In the genomic region with DNA sequence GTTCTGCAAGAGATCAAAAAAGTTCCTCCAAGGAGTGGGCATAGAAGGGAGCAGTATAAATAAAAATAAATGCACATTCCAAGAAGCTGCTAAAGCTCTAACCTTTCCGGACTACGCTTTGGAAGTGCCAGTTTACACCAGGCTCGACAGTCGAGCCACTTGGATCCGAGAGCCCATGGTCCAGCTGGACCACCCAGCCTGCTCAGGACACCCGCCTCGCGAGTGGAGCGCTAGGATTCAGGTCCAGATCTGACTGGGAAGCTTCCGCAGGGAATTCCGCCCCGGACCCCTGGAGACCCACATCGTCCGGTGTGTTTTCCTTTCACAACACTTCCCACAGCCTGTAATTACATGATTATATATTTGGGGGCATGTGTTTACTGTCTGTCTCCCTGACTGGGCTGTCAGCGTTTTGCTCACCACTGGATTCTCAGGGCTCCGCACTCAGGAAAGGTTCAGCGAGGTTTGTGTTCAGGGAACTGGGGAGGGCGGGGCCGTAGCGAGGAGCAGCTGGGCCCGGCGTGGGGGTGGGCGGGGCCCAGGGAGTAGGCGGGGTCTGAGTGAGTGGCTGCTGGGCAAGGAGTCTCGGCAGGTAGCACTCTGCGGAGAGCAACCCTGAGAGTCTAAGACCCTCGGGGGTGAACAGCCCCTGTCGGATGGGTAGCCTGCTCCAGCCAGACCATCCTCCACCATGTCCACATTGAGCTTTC, we compare ENCODE assay signal across 8 cellular contexts. TPM values are rescaled to one million over a fixed set of nuclear protein-coding genes. Genes with fewer than 3 reads are reported as not detected.
A peak's percentile ranks its signal among the peaks of the same experiment; 100 is the strongest.
DNase-seq lines count a peak whose midpoint lies in the region; ATAC-seq, FAIRE-seq and TF ChIP-seq lines count a peak whose summit lies in the region.

No MANE protein-coding gene starts in this region.

- no peaks in the 10 kb centered on the region for H3K36me3 ChIP-seq in ovary
- H3K36me3 ChIP-seq in thoracic aorta = no peaks in the 10 kb centered on the region

- no peaks in the 10 kb centered on the region for H3K4me1 ChIP-seq in ovary (ENCODE audit: insufficient read depth)
- peaks cover 0 to 5% of the 10 kb centered on the region in 2 donors for H3K4me1 ChIP-seq in thoracic aorta (ENCODE audit: control insufficient read depth in 1 of 2, low read depth in 2 of 2)

- no peak for TF ChIP-seq CTCF in ovary (IDR thresholded peaks at IDR 0.05)
- no peak for TF ChIP-seq CTCF in thoracic aorta (IDR thresholded peaks at IDR 0.05)

- no peak overlapping the region for H3K27ac ChIP-seq in ovary
- H3K27ac ChIP-seq in thoracic aorta = no peak overlapping the region

- intact Hi-C loops in ovary (cut with DNase I) = no loop called here

- H3K9me3 ChIP-seq in ovary = no peaks in the 10 kb centered on the region
- H3K9me3 ChIP-seq in thoracic aorta = no peaks in the 10 kb centered on the region

- peak overlapping the region; percentile 33 for H3K4me3 ChIP-seq in ovary
- peak overlapping the region; percentile 79 for H3K4me3 ChIP-seq in thoracic aorta

- FAIRE-seq in RCC 7860 (lab: Jason Lieb, UNC) = no peak

- no peak for TF ChIP-seq POLR2A in ovary (IDR thresholded peaks at IDR 0.05)

- WGBS in ovary, 3 donors = 1 to 2% (median 1%) methylated on average over 25 to 28 of the region's 28 CpGs

- H3K27me3 ChIP-seq in ovary = no peaks in the 10 kb centered on the region
- no peaks in the 10 kb centered on the region for H3K27me3 ChIP-seq in thoracic aorta (replicated peaks; ENCODE audit: insufficient read depth)

- TF ChIP-seq EP300 in ovary (IDR thresholded peaks at IDR 0.05) = no peak

- DNase-seq in RPMI7951 (ENCODE audit: low read depth) (peak; percentile 50), activated gamma-delta T cell treated with Interleukin-2 at 50 U/mL for 16 hours (peak; percentile 74), glomerular visceral epithelial cell (ENCODE audit: extremely low spot score) (peak; percentile 51), ovary (peak; percentile 53 to 83 (median 68)), thoracic aorta (ENCODE audit: low spot score) (peak; percentile 20), RCC 7860 (ENCODE audit: low spot score) (no peak)

- ATAC-seq in GM18502 (IDR thresholded peaks at IDR 0.05; ENCODE audit: poor library complexity, unreplicated experiment) (peak; percentile 69), HG03045 (IDR thresholded peaks at IDR 0.05; ENCODE audit: unreplicated experiment) (peak; percentile 91), thoracic aorta (ENCODE audit: insufficient number of reproducible peaks, low FRiP score, low read depth) (no peak)

RNA-seq across cellular contexts. Expression of a gene that starts 52.3 kb away (rescaled TPM):
- total RNA-seq in RPMI7951 (2014; rRNA removed; shearing (Covaris generic)) = 48.6 and 60.6 TPM in 2 replicates
- total RNA-seq in ovary (10 to 100 TPM; 37.8 to 55.7 (median 49.7) TPM), thoracic aorta (10 to 100 TPM; 32.2 to 57.8 TPM)
- polyA plus RNA-seq in ovary = 10 to 100 TPM; 17.2 to 28.8 TPM
